ENCODE assay signal across 1 cellular context in genomic region chr20:58260006-58260405, GRCh38.
A peak's percentile ranks its signal among the peaks of the same experiment; 100 is the strongest.
TF ChIP-seq lines count a peak whose summit lies in the region.

No MANE protein-coding gene starts in this region.

TF ChIP-seq in SK-N-SH treated with all-trans-retinoic acid at 6 μM for 48 hours, 23 proteins besides CTCF, POLR2A, EP300 and RAD21 (continued from another document):
- TF ChIP-seq, protein P1, sequence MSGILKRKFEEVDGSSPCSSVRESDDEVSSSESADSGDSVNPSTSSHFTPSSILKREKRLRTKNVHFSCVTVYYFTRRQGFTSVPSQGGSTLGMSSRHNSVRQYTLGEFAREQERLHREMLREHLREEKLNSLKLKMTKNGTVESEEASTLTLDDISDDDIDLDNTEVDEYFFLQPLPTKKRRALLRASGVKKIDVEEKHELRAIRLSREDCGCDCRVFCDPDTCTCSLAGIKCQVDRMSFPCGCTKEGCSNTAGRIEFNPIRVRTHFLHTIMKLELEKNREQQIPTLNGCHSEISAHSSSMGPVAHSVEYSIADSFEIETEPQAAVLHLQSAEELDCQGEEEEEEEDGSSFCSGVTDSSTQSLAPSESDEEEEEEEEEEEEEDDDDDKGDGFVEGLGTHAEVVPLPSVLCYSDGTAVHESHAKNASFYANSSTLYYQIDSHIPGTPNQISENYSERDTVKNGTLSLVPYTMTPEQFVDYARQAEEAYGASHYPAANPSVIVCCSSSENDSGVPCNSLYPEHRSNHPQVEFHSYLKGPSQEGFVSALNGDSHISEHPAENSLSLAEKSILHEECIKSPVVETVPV (CRISPR knock-in tag; IDR thresholded peaks at IDR 0.05) = 0 out of 2 replicates have a peak, but pooled peaks have one; percentile 64
- TF ChIP-seq PPARA (CRISPR knock-in tag; IDR thresholded peaks at IDR 0.05; ENCODE audit: borderline replicate concordance) = no peak
- TF ChIP-seq ARNTL (CRISPR knock-in tag; IDR thresholded peaks at IDR 0.05; ENCODE audit: borderline replicate concordance, low read depth) = no peak
- TF ChIP-seq TOX (CRISPR knock-in tag; IDR thresholded peaks at IDR 0.05; ENCODE audit: borderline replicate concordance) = no peak
- TF ChIP-seq ZFP3 (CRISPR knock-in tag; IDR thresholded peaks at IDR 0.05) = no peak
- peak; percentile 55; the same call in 1 of the 2 replicates for TF ChIP-seq TCF4 (CRISPR knock-in tag; IDR thresholded peaks at IDR 0.05; ENCODE audit: borderline replicate concordance)
- TF ChIP-seq ZNF565 (CRISPR knock-in tag; conservative IDR thresholded peaks at IDR 0.05; ENCODE audit: low read depth) = no peak
- TF ChIP-seq GLIS3 (CRISPR knock-in tag; IDR thresholded peaks at IDR 0.05) = 0 out of 2 replicates have a peak, but pooled peaks have one; percentile 75
- TF ChIP-seq, protein P2, sequence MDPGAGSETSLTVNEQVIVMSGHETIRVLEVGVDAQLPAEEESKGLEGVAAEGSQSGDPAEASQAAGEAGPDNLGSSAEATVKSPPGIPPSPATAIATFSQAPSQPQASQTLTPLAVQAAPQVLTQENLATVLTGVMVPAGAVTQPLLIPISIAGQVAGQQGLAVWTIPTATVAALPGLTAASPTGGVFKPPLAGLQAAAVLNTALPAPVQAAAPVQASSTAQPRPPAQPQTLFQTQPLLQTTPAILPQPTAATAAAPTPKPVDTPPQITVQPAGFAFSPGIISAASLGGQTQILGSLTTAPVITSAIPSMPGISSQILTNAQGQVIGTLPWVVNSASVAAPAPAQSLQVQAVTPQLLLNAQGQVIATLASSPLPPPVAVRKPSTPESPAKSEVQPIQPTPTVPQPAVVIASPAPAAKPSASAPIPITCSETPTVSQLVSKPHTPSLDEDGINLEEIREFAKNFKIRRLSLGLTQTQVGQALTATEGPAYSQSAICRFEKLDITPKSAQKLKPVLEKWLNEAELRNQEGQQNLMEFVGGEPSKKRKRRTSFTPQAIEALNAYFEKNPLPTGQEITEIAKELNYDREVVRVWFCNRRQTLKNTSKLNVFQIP (CRISPR knock-in tag; IDR thresholded peaks at IDR 0.05; ENCODE audit: borderline replicate concordance, low read depth) = peak; percentile 83; the same call in 1 of the 2 replicates
- no peak for TF ChIP-seq BACH2 (CRISPR knock-in tag; IDR thresholded peaks at IDR 0.05; ENCODE audit: borderline replicate concordance)
- TF ChIP-seq ESRRG (CRISPR knock-in tag; IDR thresholded peaks at IDR 0.05) = no peak
